ENCODE assay signal across 28 cellular contexts in genomic region chr1:5638582-5638981, GRCh38.
"Had no signal": no experiment of that assay in that cellular context is flagged by ENCODE, and none has a peak within 500 bp of the region (broad histone marks: within the 10 kb centered on the region; RNA-seq: fewer than 3 reads in every experiment).

No MANE protein-coding gene starts in this region.

- H3K4me3 Mint-ChIP-seq: activated CD4-positive, alpha-beta T cell treated with anti-CD3 and anti-CD28 coated beads, Interleukin-2, amount 10 ng/mL, durations not matched to agents 7 days and 5 days; activated CD8-positive, alpha-beta T cell treated with anti-CD3 and anti-CD28 coated beads, Interleukin-2, amount 10 ng/mL, durations not matched to agents 7 days and 5 days; activated naive CD4-positive, alpha-beta T cell treated with anti-CD3 and anti-CD28 coated beads for 36 hours; activated naive CD4-positive, alpha-beta T cell treated with anti-CD3 and anti-CD28 coated beads, Interleukin-2, amount 50 U/mL, for 24 hours; activated naive CD8-positive, alpha-beta T cell treated with anti-CD3 and anti-CD28 coated beads for 36 hours; activated naive CD8-positive, alpha-beta T cell treated with anti-CD3 and anti-CD28 coated beads, Interleukin-2, amount 50 U/mL, for 24 hours; activated T-cell treated with anti-CD3 and anti-CD28 coated beads, Interleukin-2, amount 50 U/mL, for 4 hours; activated T-helper 1 cell treated with anti-CD3 and anti-CD28 coated beads, Interleukin-12 subunit alpha, Interleukin-12 subunit beta, Interleukin-2, Interleukin-4 antibody, amounts not matched to agents 30 ng/mL and 10 ng/mL and 1 ng/mL, durations not matched to agents 14 hours and 24 hours and 36 hours; effector memory CD8-positive, alpha-beta T cell; WTC11 had no signal

- ATAC-seq: activated CD8-positive, alpha-beta T cell treated with anti-CD3 and anti-CD28 coated beads, Interleukin-2, amount 10 ng/mL, durations not matched to agents 7 days and 5 days; activated naive CD8-positive, alpha-beta T cell treated with anti-CD3 and anti-CD28 coated beads, Interleukin-2, amount 50 U/mL, for 24 hours; activated T-cell treated with anti-CD3 and anti-CD28 coated beads, Interleukin-2, amount 50 U/mL, for 4 hours; body of pancreas; effector memory CD8-positive, alpha-beta T cell; gastroesophageal sphincter; WTC11 had no signal

- H3K4me3 ChIP-seq: adrenal gland, body of pancreas, esophagus squamous epithelium, gastroesophageal sphincter had no signal

- H3K36me3 ChIP-seq: adrenal gland, esophagus squamous epithelium, gastroesophageal sphincter had no signal

- H3K27ac Mint-ChIP-seq: activated CD4-positive, alpha-beta T cell treated with anti-CD3 and anti-CD28 coated beads, Interleukin-2, amount 10 ng/mL, durations not matched to agents 7 days and 5 days; activated CD8-positive, alpha-beta T cell treated with anti-CD3 and anti-CD28 coated beads, Interleukin-2, amount 10 ng/mL, durations not matched to agents 7 days and 5 days; activated naive CD4-positive, alpha-beta T cell treated with anti-CD3 and anti-CD28 coated beads for 36 hours; activated naive CD4-positive, alpha-beta T cell treated with anti-CD3 and anti-CD28 coated beads, Interleukin-2, amount 50 U/mL, for 24 hours; activated naive CD8-positive, alpha-beta T cell treated with anti-CD3 and anti-CD28 coated beads for 36 hours; activated naive CD8-positive, alpha-beta T cell treated with anti-CD3 and anti-CD28 coated beads, Interleukin-2, amount 50 U/mL, for 24 hours; activated T-helper 1 cell treated with anti-CD3 and anti-CD28 coated beads, Interleukin-12 subunit alpha, Interleukin-12 subunit beta, Interleukin-2, Interleukin-4 antibody, amounts not matched to agents 30 ng/mL and 10 ng/mL and 1 ng/mL, durations not matched to agents 14 hours and 24 hours and 36 hours; activated T-helper 2 cell treated with anti-CD3 and anti-CD28 coated beads, Interferon-gamma antibody, Interleukin-2, Interleukin-4, amounts not matched to agents 10 μg/mL and 5 μg/mL and 100 μg/mL, durations not matched to agents 14 hours and 24 hours and 36 hours; WTC11 had no signal

- H3K9me3 Mint-ChIP-seq: activated naive CD4-positive, alpha-beta T cell treated with anti-CD3 and anti-CD28 coated beads for 36 hours; activated naive CD4-positive, alpha-beta T cell treated with anti-CD3 and anti-CD28 coated beads, Interleukin-2, amount 50 U/mL, for 24 hours; activated T-helper 2 cell treated with anti-CD3 and anti-CD28 coated beads, Interferon-gamma antibody, Interleukin-2, Interleukin-4, amounts not matched to agents 10 μg/mL and 5 μg/mL and 100 μg/mL, durations not matched to agents 14 hours and 24 hours and 36 hours; effector memory CD8-positive, alpha-beta T cell had no signal

- H3K27me3 ChIP-seq: body of pancreas had no signal

- H3K4me1 ChIP-seq: adrenal gland, body of pancreas, esophagus squamous epithelium, gastroesophageal sphincter had no signal

- H3K36me3 Mint-ChIP-seq: activated naive CD4-positive, alpha-beta T cell treated with anti-CD3 and anti-CD28 coated beads, Interleukin-2, amount 50 U/mL, for 24 hours; activated naive CD8-positive, alpha-beta T cell treated with anti-CD3 and anti-CD28 coated beads for 36 hours had no signal

- H3K27ac ChIP-seq: adrenal gland, body of pancreas, epithelial cell of prostate, esophagus squamous epithelium, gastroesophageal sphincter, VCaP had no signal

- H3K4me1 Mint-ChIP-seq: activated CD4-positive, alpha-beta T cell treated with anti-CD3 and anti-CD28 coated beads, Interleukin-2, amount 10 ng/mL, durations not matched to agents 7 days and 5 days; activated naive CD4-positive, alpha-beta T cell treated with anti-CD3 and anti-CD28 coated beads, Interleukin-2, amount 50 U/mL, for 24 hours; activated naive CD8-positive, alpha-beta T cell treated with anti-CD3 and anti-CD28 coated beads, Interleukin-2, amount 50 U/mL, for 24 hours; WTC11 had no signal

- H3K9me3 ChIP-seq: adrenal gland, body of pancreas, esophagus squamous epithelium, gastroesophageal sphincter had no signal

- DNase-seq: activated CD4-positive, alpha-beta T cell treated with anti-CD3 and anti-CD28 coated beads for 1 hour; activated CD4-positive, alpha-beta T cell treated with anti-CD3 and anti-CD28 coated beads for 4 hours; activated CD4-positive, alpha-beta T cell treated with anti-CD3 and anti-CD28 coated beads, Interleukin-2, amount 10 ng/mL, durations not matched to agents 7 days and 5 days; activated CD4-positive, alpha-beta T cell treated with anti-CD3 and anti-CD28 coated beads, Interleukin-2, amount 50 U/mL, for 4 hours; activated CD8-positive, alpha-beta T cell treated with anti-CD3 and anti-CD28 coated beads, Interleukin-2, amount 10 ng/mL, durations not matched to agents 7 days and 5 days; activated effector memory CD4-positive, alpha-beta T cell treated with anti-CD3 and anti-CD28 coated beads, Interleukin-2, amount 50 U/mL, for 16 hours; activated naive CD4-positive, alpha-beta T cell treated with anti-CD3 and anti-CD28 coated beads for 36 hours; activated naive CD8-positive, alpha-beta T cell treated with anti-CD3 and anti-CD28 coated beads for 36 hours; activated naive CD8-positive, alpha-beta T cell treated with anti-CD3 and anti-CD28 coated beads, Interleukin-2, amount 50 U/mL, for 24 hours; activated T-cell treated with anti-CD3 and anti-CD28 coated beads, Interleukin-2, amount 50 U/mL, for 4 hours; amygdala; body of pancreas; caudate nucleus; cortex of kidney; dermis blood vessel endothelial cell; effector CD4-positive, alpha-beta T cell; effector memory CD8-positive, alpha-beta T cell; esophagus squamous epithelium; foreskin melanocyte; T-helper 2 cell had no signal
